Comparison of ENCODE assay signal across 27 cellular contexts in the genomic region with DNA sequence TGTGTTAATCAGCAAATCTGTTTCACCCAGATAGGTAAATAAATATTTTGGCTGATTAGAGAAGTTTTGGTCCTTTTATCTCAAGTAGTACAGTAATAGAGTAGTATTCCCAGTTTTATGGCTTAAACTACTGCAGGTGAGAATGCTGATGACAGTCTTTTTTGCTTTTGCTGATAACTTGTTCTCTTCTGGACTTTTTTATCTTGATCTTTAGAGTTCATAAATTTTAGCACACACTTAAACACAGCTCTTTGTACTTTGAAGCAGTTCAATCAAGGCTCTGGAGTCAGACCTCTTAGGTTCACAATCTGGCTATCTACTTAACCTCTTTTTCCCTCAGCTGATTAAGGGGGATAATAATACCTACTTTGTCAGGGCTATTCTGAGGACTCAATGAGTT.
"Had no signal": no experiment of that assay in that cellular context is flagged by ENCODE, and none has a peak within 500 bp of the region (broad histone marks: within the 10 kb centered on the region; RNA-seq: fewer than 3 reads in every experiment).

No MANE protein-coding gene starts in this region.

- H3K27me3 ChIP-seq: esophagus muscularis mucosa, heart right ventricle, pancreas, right atrium auricular region, sigmoid colon, stomach, thyroid gland, vagina had no signal

- H3K4me3 ChIP-seq: coronary artery, esophagus muscularis mucosa, heart right ventricle, lower lobe of right lung, pancreas, right atrium auricular region, sigmoid colon, skin epidermis, stomach, thyroid gland, vagina had no signal

- H3K4me1 ChIP-seq: esophagus muscularis mucosa, lower lobe of right lung, pancreas, right atrium auricular region, sigmoid colon, stomach, vagina had no signal

- ATAC-seq: lower lobe of right lung; natural killer cell; stimulated activated effector memory CD8-positive, alpha-beta T cell treated with anti-CD3 and anti-CD28 coated beads, Interleukin-12 subunit alpha, Interleukin-12 subunit beta, amount 100 ng/mL, for 72 hours had no signal

- H3K36me3 ChIP-seq: right atrium auricular region had no signal

- H3K27ac Mint-ChIP-seq: immature natural killer cell; natural killer cell; progenitor cell of endocrine pancreas; stimulated activated effector memory CD8-positive, alpha-beta T cell treated with anti-CD3 and anti-CD28 coated beads, Interleukin-12 subunit alpha, Interleukin-12 subunit beta, amount 100 ng/mL, for 72 hours had no signal

- H3K27me3 Mint-ChIP-seq: progenitor cell of endocrine pancreas had no signal

- H3K9me3 ChIP-seq: esophagus muscularis mucosa, heart right ventricle, lower lobe of right lung, pancreas, right atrium auricular region, sigmoid colon, stomach, thyroid gland, vagina had no signal

- H3K9me3 Mint-ChIP-seq: natural killer cell; stimulated activated effector memory CD8-positive, alpha-beta T cell treated with anti-CD3 and anti-CD28 coated beads, Interleukin-12 subunit alpha, Interleukin-12 subunit beta, amount 100 ng/mL, for 72 hours had no signal

- DNase-seq: dermis blood vessel endothelial cell; effector memory CD4-positive, alpha-beta T cell; foreskin melanocyte; glutamatergic neuron; heart right ventricle; hypothalamus; immature natural killer cell; islet precursor cell; kidney glomerular epithelial cell; left ventricle myocardium superior; lower lobe of right lung; natural killer cell; occipital lobe; pancreas; sigmoid colon; stimulated activated CD4-positive, alpha-beta T cell treated with anti-CD3 and anti-CD28 coated beads, Interleukin-15, amount 100 ng/mL, for 24 hours; stimulated activated CD4-positive, alpha-beta T cell treated with anti-CD3 and anti-CD28 coated beads, Interleukin-4, amount 100 ng/mL, for 1 hour; stimulated activated naive CD4-positive, alpha-beta T cell treated with Interleukin-2 at 50 U/mL for 16 hours; stomach; thyroid gland had no signal

- H3K4me3 Mint-ChIP-seq: immature natural killer cell; natural killer cell; stimulated activated effector memory CD8-positive, alpha-beta T cell treated with anti-CD3 and anti-CD28 coated beads, Interleukin-12 subunit alpha, Interleukin-12 subunit beta, amount 100 ng/mL, for 72 hours had no signal

- H3K4me1 Mint-ChIP-seq: immature natural killer cell; natural killer cell; stimulated activated effector memory CD8-positive, alpha-beta T cell treated with anti-CD3 and anti-CD28 coated beads, Interleukin-12 subunit alpha, Interleukin-12 subunit beta, amount 100 ng/mL, for 72 hours had no signal

- H3K27ac ChIP-seq: coronary artery, esophagus muscularis mucosa, heart right ventricle, lower lobe of right lung, pancreas, right atrium auricular region, sigmoid colon, skin epidermis, stomach, thyroid gland, vagina had no signal
